Comparison of ENCODE assay signal across 33 cellular contexts in the genomic region with DNA sequence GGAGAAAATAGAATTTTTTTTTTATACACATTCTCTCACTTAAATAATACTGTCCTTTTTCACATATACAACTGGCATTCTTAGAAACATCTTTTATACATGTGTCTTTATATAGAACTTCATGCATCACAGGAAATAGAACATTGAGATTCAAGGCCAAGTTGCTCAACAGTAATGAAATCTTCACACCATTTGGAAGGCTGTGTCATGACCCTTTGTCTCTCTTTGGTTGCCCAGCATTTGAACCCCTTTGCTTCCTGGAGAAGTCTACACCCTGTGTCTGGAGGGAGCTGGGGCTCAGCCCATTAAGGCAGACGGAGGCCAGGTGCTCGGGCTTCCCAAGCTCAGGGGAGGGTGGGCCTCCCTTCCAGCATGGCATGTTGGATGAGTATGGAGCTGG.
"Had no signal": no experiment of that assay in that cellular context is flagged by ENCODE, and none has a peak within 500 bp of the region (broad histone marks: within the 10 kb centered on the region; RNA-seq: fewer than 3 reads in every experiment).

No MANE protein-coding gene starts in this region.

- H3K27ac Mint-ChIP-seq: activated CD4-positive, alpha-beta memory T cell treated with anti-CD3 and anti-CD28 coated beads, Interleukin-2, amount 10 ng/mL, durations not matched to agents 7 days and 5 days; activated CD8-positive, alpha-beta memory T cell treated with anti-CD3 and anti-CD28 coated beads, Interleukin-2, amount 10 ng/mL, durations not matched to agents 7 days and 5 days; activated naive CD4-positive, alpha-beta T cell treated with anti-CD3 and anti-CD28 coated beads for 36 hours; activated naive CD4-positive, alpha-beta T cell treated with anti-CD3 and anti-CD28 coated beads, Interleukin-2, amount 50 U/mL, for 72 hours; activated T-cell treated with anti-CD3 and anti-CD28 coated beads, Interleukin-2, amount 50 U/mL, for 72 hours; activated T-helper 17 cell treated with anti-CD3 and anti-CD28 coated beads, Interleukin-2, amount 50 U/mL, for 72 hours had no signal

- H3K27ac ChIP-seq: brain microvascular endothelial cell, cardiac muscle cell, WERI-Rb-1 had no signal

- H3K4me3 Mint-ChIP-seq: activated CD4-positive, alpha-beta memory T cell treated with anti-CD3 and anti-CD28 coated beads, Interleukin-2, amount 10 ng/mL, durations not matched to agents 7 days and 5 days; activated CD8-positive, alpha-beta memory T cell treated with anti-CD3 and anti-CD28 coated beads, Interleukin-2, amount 10 ng/mL, durations not matched to agents 7 days and 5 days; activated naive CD4-positive, alpha-beta T cell treated with anti-CD3 and anti-CD28 coated beads for 36 hours; activated T-cell treated with anti-CD3 and anti-CD28 coated beads, Interleukin-2, amount 50 U/mL, for 72 hours; activated T-helper 17 cell treated with anti-CD3 and anti-CD28 coated beads, Interleukin-2, amount 50 U/mL, for 72 hours; central memory CD8-positive, alpha-beta T cell had no signal

- H3K9me3 ChIP-seq: MG63 had no signal

- H3K4me1 Mint-ChIP-seq: activated CD4-positive, alpha-beta memory T cell treated with anti-CD3 and anti-CD28 coated beads, Interleukin-2, amount 10 ng/mL, durations not matched to agents 7 days and 5 days; activated CD8-positive, alpha-beta memory T cell treated with anti-CD3 and anti-CD28 coated beads, Interleukin-2, amount 10 ng/mL, durations not matched to agents 7 days and 5 days; activated T-helper 17 cell treated with anti-CD3 and anti-CD28 coated beads, Interleukin-2, amount 50 U/mL, for 72 hours; central memory CD8-positive, alpha-beta T cell had no signal

- ATAC-seq: activated CD8-positive, alpha-beta memory T cell treated with anti-CD3 and anti-CD28 coated beads, Interleukin-2, amount 10 ng/mL, durations not matched to agents 7 days and 5 days; activated naive CD4-positive, alpha-beta T cell treated with anti-CD3 and anti-CD28 coated beads, Interleukin-2, amount 50 U/mL, for 72 hours; activated T-cell treated with anti-CD3 and anti-CD28 coated beads, Interleukin-2, amount 50 U/mL, for 72 hours; activated T-helper 17 cell treated with anti-CD3 and anti-CD28 coated beads, Interleukin-2, amount 50 U/mL, for 72 hours had no signal

- H3K4me3 ChIP-seq: cardiac muscle cell, MG63 had no signal

- DNase-seq: activated CD4-positive, alpha-beta memory T cell treated with anti-CD3 and anti-CD28 coated beads, Interleukin-2, amount 10 ng/mL, durations not matched to agents 7 days and 5 days; activated CD4-positive, alpha-beta T cell treated with anti-CD3 and anti-CD28 coated beads for 1 hour; activated CD4-positive, alpha-beta T cell treated with anti-CD3 and anti-CD28 coated beads for 48 hours; activated CD4-positive, CD25-positive, alpha-beta regulatory T cell; activated CD8-positive, alpha-beta memory T cell treated with anti-CD3 and anti-CD28 coated beads for 24 hours; activated CD8-positive, alpha-beta memory T cell treated with anti-CD3 and anti-CD28 coated beads, Interleukin-2, amount 10 ng/mL, durations not matched to agents 7 days and 5 days; activated CD8-positive, alpha-beta memory T cell treated with anti-CD3 and anti-CD28 coated beads, Interleukin-2, amount 50 U/mL, for 48 hours; activated gamma-delta T cell; activated naive CD4-positive, alpha-beta T cell treated with anti-CD3 and anti-CD28 coated beads for 36 hours; activated T-cell treated with anti-CD3 and anti-CD28 coated beads, Interleukin-2, amount 50 U/mL, for 72 hours; amniotic stem cell; aorta; brain microvascular endothelial cell; Kasumi-1; KG1; MG63; NCI-H1048; NCI-H1105 treated with DMSO at 0.1 percent for 48 hours; NCI-H1436 treated with DMSO at 0.1 percent for 48 hours; NCI-H187; NCI-H2029 treated with DMSO at 0.1 percent for 48 hours; NCI-H2107; NCI-H2171; NCI-H510A; NCI-H526; NCI-H748 treated with DMSO at 0.1 percent for 48 hours; Right ventricle myocardium superior; T1000; WERI-Rb-1 had no signal

- H3K36me3 Mint-ChIP-seq: activated CD8-positive, alpha-beta memory T cell treated with anti-CD3 and anti-CD28 coated beads, Interleukin-2, amount 10 ng/mL, durations not matched to agents 7 days and 5 days; activated naive CD4-positive, alpha-beta T cell treated with anti-CD3 and anti-CD28 coated beads, Interleukin-2, amount 50 U/mL, for 72 hours had no signal

- H3K27me3 ChIP-seq: brain microvascular endothelial cell, cardiac muscle cell, MG63 had no signal

- H3K36me3 ChIP-seq: brain microvascular endothelial cell, cardiac muscle cell, MG63, WERI-Rb-1 had no signal

- H3K9me3 Mint-ChIP-seq: activated CD4-positive, alpha-beta memory T cell treated with anti-CD3 and anti-CD28 coated beads, Interleukin-2, amount 10 ng/mL, durations not matched to agents 7 days and 5 days; activated naive CD4-positive, alpha-beta T cell treated with anti-CD3 and anti-CD28 coated beads for 36 hours; activated naive CD4-positive, alpha-beta T cell treated with anti-CD3 and anti-CD28 coated beads, Interleukin-2, amount 50 U/mL, for 72 hours; activated T-cell treated with anti-CD3 and anti-CD28 coated beads, Interleukin-2, amount 50 U/mL, for 72 hours; activated T-helper 17 cell treated with anti-CD3 and anti-CD28 coated beads, Interleukin-2, amount 50 U/mL, for 72 hours; central memory CD8-positive, alpha-beta T cell had no signal

- H3K27me3 Mint-ChIP-seq: activated CD4-positive, alpha-beta memory T cell treated with anti-CD3 and anti-CD28 coated beads, Interleukin-2, amount 10 ng/mL, durations not matched to agents 7 days and 5 days; activated CD8-positive, alpha-beta memory T cell treated with anti-CD3 and anti-CD28 coated beads, Interleukin-2, amount 10 ng/mL, durations not matched to agents 7 days and 5 days; activated T-helper 17 cell treated with anti-CD3 and anti-CD28 coated beads, Interleukin-2, amount 50 U/mL, for 72 hours; central memory CD8-positive, alpha-beta T cell had no signal
